In genomic region chr10:11245510-11245909, GRCh38 we compare ENCODE assay signal across 1 cellular context.
TF ChIP-seq lines count a peak whose summit lies in the region.

No MANE protein-coding gene starts in this region.

TF ChIP-seq in GM12878, 131 proteins besides CTCF, POLR2A, EP300 and RAD21 (continued from another document and continues in another):
- TF ChIP-seq BCL3 (IDR thresholded peaks at IDR 0.05; ENCODE audit: borderline replicate concordance, insufficient read depth, low read depth, low read length, poor library complexity, severe bottlenecking) (peak; percentile 65), PML (IDR thresholded peaks at IDR 0.05; ENCODE audit: low read length) (no peak), RELB (IDR thresholded peaks at IDR 0.05; ENCODE audit: low read depth) (no peak; the same call in 1 of the 2 replicates), KDM1A (IDR thresholded peaks at IDR 0.05; ENCODE audit: borderline replicate concordance) (no peak), ETV6 (conservative IDR thresholded peaks at IDR 0.05 in 1 of 2, IDR thresholded peaks at IDR 0.05 in 1 of 2; ENCODE audit: borderline replicate concordance in 1 of 2, low read depth in 1 of 2) (no peak), E2F8 (IDR thresholded peaks at IDR 0.05; ENCODE audit: low read depth, partially characterized antibody) (no peak), BCL11A (IDR thresholded peaks at IDR 0.05; ENCODE audit: low read depth, low read length) (peak; percentile 89), ZBTB4 (CRISPR knock-in tag; IDR thresholded peaks at IDR 0.05) (no peak), NFXL1 (IDR thresholded peaks at IDR 0.05; ENCODE audit: borderline replicate concordance) (no peak), EED (IDR thresholded peaks at IDR 0.05; ENCODE audit: low read depth) (peak; percentile 94), IKZF2 (IDR thresholded peaks at IDR 0.05) (peak; percentile 29 to 75; a peak in 2 of 4 replicates), IKZF1 (conservative IDR thresholded peaks at IDR 0.05) (peak; percentile 75), MAX (IDR thresholded peaks at IDR 0.05; ENCODE audit: low read depth, low read length) (no peak; the same call in 1 of the 2 replicates), JUNB (IDR thresholded peaks at IDR 0.05) (peak; percentile 79), RCOR1 (conservative IDR thresholded peaks at IDR 0.05; ENCODE audit: low read depth, low read length) (no peak), HSF1 (IDR thresholded peaks at IDR 0.05; ENCODE audit: low read depth, low read length) (no peak), EZH2 (IDR thresholded peaks at IDR 0.05; ENCODE audit: borderline replicate concordance, control insufficient read depth, low read depth, low read length) (no peak), ZNF622 (IDR thresholded peaks at IDR 0.05) (no peak), BRCA1 (IDR thresholded peaks at IDR 0.05; ENCODE audit: low read depth, low read length) (no peak), USF2 (IDR thresholded peaks at IDR 0.05; ENCODE audit: borderline replicate concordance, low read depth, low read length) (no peak), ASH2L (IDR thresholded peaks at IDR 0.05; ENCODE audit: borderline replicate concordance, low read depth) (no peak), MLLT1 (IDR thresholded peaks at IDR 0.05) (no peak), SRF (IDR thresholded peaks at IDR 0.05; ENCODE audit: low read depth in 2 of 2, low read length in 2 of 2) (no peak), LARP7 (IDR thresholded peaks at IDR 0.05) (no peak), RFX5 (IDR thresholded peaks at IDR 0.05; ENCODE audit: low read depth, low read length) (no peak), ATF7 (IDR thresholded peaks at IDR 0.05; ENCODE audit: low read depth) (peak; percentile 57; the same call in 1 of the 2 replicates), ZNF274 (IDR thresholded peaks at IDR 0.05; ENCODE audit: insufficient read depth, insufficient read length) (no peak), ZNF687 (IDR thresholded peaks at IDR 0.05) (peak; percentile 91), PAX5 (IDR thresholded peaks at IDR 0.05; ENCODE audit: borderline replicate concordance, low read depth, low read length) (peak; percentile 78; the same call in 1 of the 2 replicates), TARDBP (IDR thresholded peaks at IDR 0.05; ENCODE audit: borderline replicate concordance) (no peak), SUZ12 (IDR thresholded peaks at IDR 0.05; ENCODE audit: unreplicated experiment) (no peak), PBX3 (IDR thresholded peaks at IDR 0.05; ENCODE audit: insufficient replicate concordance, low read depth, low read length) (peak; percentile 21), FOS (IDR thresholded peaks at IDR 0.05; ENCODE audit: borderline replicate concordance, extremely low read depth, insufficient read length) (no peak), ATF2 (IDR thresholded peaks at IDR 0.05; ENCODE audit: low read length) (no peak), USF1 (IDR thresholded peaks at IDR 0.05; ENCODE audit: borderline replicate concordance, extremely low read length, insufficient read depth, low read depth, low read length) (no peak), POU2F2 (IDR thresholded peaks at IDR 0.05; ENCODE audit: borderline replicate concordance, low read depth, low read length) (peak; percentile 68; the same call in 2 of the 3 replicates)
